In genomic region chr20:45372646-45373352, GRCh38 we compare ENCODE assay signal across 8 cellular contexts. TPM values are rescaled to one million over a fixed set of nuclear protein-coding genes. Genes with fewer than 3 reads are reported as not detected.
DNase-seq lines count a peak whose midpoint lies in the region; ATAC-seq and TF ChIP-seq lines count a peak whose summit lies in the region.

No MANE protein-coding gene starts in this region.

- no peak for TF ChIP-seq POLR2A in upper lobe of left lung (IDR thresholded peaks at IDR 0.05)

- H3K9me3 ChIP-seq in upper lobe of left lung: no peaks in the 10 kb centered on the region

- no peak for DNase-seq in activated T-cell treated with anti-CD3 and anti-CD28 coated beads, Interleukin-2, amount 50 U/mL, for 4 hours
- no peak for DNase-seq in activated T-cell treated with anti-CD3 and anti-CD28 coated beads, Interleukin-2, amount 50 U/mL, for 1 hour
- DNase-seq in ecto neural progenitor cell (ENCODE audit: low spot score): peak; percentile 61
- DNase-seq in mucosa of gallbladder (ENCODE audit: low spot score): peak; percentile 36
- DNase-seq in upper lobe of left lung: peak; percentile 66 to 82
- no peak for DNase-seq in NCI-H1417 treated with DMSO at 0.1 percent for 48 hours (lab: John Stamatoyannopoulos, UW)
- no peak for DNase-seq in GM03348 (ENCODE audit: low spot score)

- H3K4me1 Mint-ChIP-seq in activated T-cell treated with anti-CD3 and anti-CD28 coated beads, Interleukin-2, amount 50 U/mL, for 4 hours (ENCODE audit: low read depth): peaks cover 40% of the 10 kb centered on the region

- WGBS in upper lobe of left lung, 2 donors: 59 to 62% methylated on average over 17 to 30 of the region's 30 CpGs

- H3K4me1 ChIP-seq in upper lobe of left lung: peaks cover 15 to 37% (median 21%) of the 10 kb centered on the region in 4 donors

- peak overlapping the region; percentile 66 to 76 (median 72) for H3K27ac ChIP-seq in upper lobe of left lung

- peak in 1 of 2 donors; percentile 2 for ATAC-seq in activated T-cell treated with anti-CD3 and anti-CD28 coated beads, Interleukin-2, amount 50 U/mL, for 4 hours
- peak; percentile 28 to 78 for ATAC-seq in upper lobe of left lung (ENCODE audit: low FRiP score in 2 of 2)
- ATAC-seq in HG03159 (IDR thresholded peaks at IDR 0.05; ENCODE audit: unreplicated experiment): no peak

- peak overlapping the region; percentile 85 for H3K4me3 Mint-ChIP-seq in activated T-cell treated with anti-CD3 and anti-CD28 coated beads, Interleukin-2, amount 50 U/mL, for 4 hours

- peak in 1 of 6 experiments; percentile 26 for TF ChIP-seq CTCF in upper lobe of left lung (IDR thresholded peaks at IDR 0.05)

- no peaks in the 10 kb centered on the region for H3K27me3 Mint-ChIP-seq in activated T-cell treated with anti-CD3 and anti-CD28 coated beads, Interleukin-2, amount 50 U/mL, for 4 hours (ENCODE audit: low read depth)

- H3K27me3 ChIP-seq in upper lobe of left lung: no peaks in the 10 kb centered on the region

- H3K36me3 Mint-ChIP-seq in activated T-cell treated with anti-CD3 and anti-CD28 coated beads, Interleukin-2, amount 50 U/mL, for 4 hours (ENCODE audit: insufficient read depth): peaks cover 15% of the 10 kb centered on the region

- TF ChIP-seq EP300 in upper lobe of left lung (IDR thresholded peaks at IDR 0.05): no peak

- peak overlapping the region in 3 of 4 donors; percentile 45 to 55 (median 48) for H3K4me3 ChIP-seq in upper lobe of left lung

- no peaks in the 10 kb centered on the region for H3K9me3 Mint-ChIP-seq in activated T-cell treated with anti-CD3 and anti-CD28 coated beads, Interleukin-2, amount 50 U/mL, for 4 hours

- peaks cover 0 to 10% (median 4%) of the 10 kb centered on the region in 4 donors for H3K36me3 ChIP-seq in upper lobe of left lung

RNA-seq across cellular contexts. Expression of gene TP53TG5, which starts 5.3 kb away (rescaled TPM):
- total RNA-seq in activated T-cell treated with anti-CD3 and anti-CD28 coated beads, Interleukin-2, amount 50 U/mL, for 4 hours: not detected
- not detected for total RNA-seq in mucosa of gallbladder
- total RNA-seq in upper lobe of left lung: not detected

RNA-seq across cellular contexts. Expression of gene SYS1, which starts 9.8 kb away (rescaled TPM):
- total RNA-seq in activated T-cell treated with anti-CD3 and anti-CD28 coated beads, Interleukin-2, amount 50 U/mL, for 4 hours: 10 to 100 TPM; 36.4 to 37.4 (median 36.6) TPM
- 41.3 TPM for total RNA-seq in mucosa of gallbladder
- 10 to 100 TPM; 31.0 to 61.4 (median 50.7) TPM for total RNA-seq in upper lobe of left lung

RNA-seq across cellular contexts. Expression of gene SDC4, which starts 24.6 kb away (rescaled TPM):
- 100 to 1,000 TPM in 2 of 3 donors, 10 to 100 TPM in 1; 94.0 to 138 (median 102) TPM for total RNA-seq in activated T-cell treated with anti-CD3 and anti-CD28 coated beads, Interleukin-2, amount 50 U/mL, for 4 hours
- total RNA-seq in mucosa of gallbladder: 118 TPM
- 100 to 1,000 TPM; 178 to 568 (median 291) TPM for total RNA-seq in upper lobe of left lung

RNA-seq across cellular contexts. Expression of gene DBNDD2, which starts 35.3 kb away (rescaled TPM):
- total RNA-seq in activated T-cell treated with anti-CD3 and anti-CD28 coated beads, Interleukin-2, amount 50 U/mL, for 4 hours: 10 to 100 TPM in 2 of 3 donors, 1 to 10 TPM in 1; 9.7 to 13.3 (median 12.5) TPM
- total RNA-seq in mucosa of gallbladder (48.0 TPM), upper lobe of left lung (10 to 100 TPM; 30.4 to 75.4 (median 52.8) TPM)

RNA-seq across cellular contexts. Expression of gene PIGT, which starts 43.1 kb away (rescaled TPM):
- 10 to 100 TPM; 88.0 to 94.8 (median 90.9) TPM for total RNA-seq in activated T-cell treated with anti-CD3 and anti-CD28 coated beads, Interleukin-2, amount 50 U/mL, for 4 hours
- total RNA-seq in mucosa of gallbladder: 98.3 TPM
- 10 to 100 TPM; 49.9 to 86.3 (median 63.0) TPM for total RNA-seq in upper lobe of left lung

Comparison
In these comparisons a context has a peak if more than half of its experiments do, and no peak if none do; other contexts are left out.
1. DNase-seq: peak in ecto neural progenitor cell (single experiment), mucosa of gallbladder (single experiment) and upper lobe of left lung (2 of 2); none in activated T-cell treated with anti-CD3 and anti-CD28 coated beads, Interleukin-2, amount 50 U/mL, for 4 hours (single experiment), activated T-cell treated with anti-CD3 and anti-CD28 coated beads, Interleukin-2, amount 50 U/mL, for 1 hour (single experiment), NCI-H1417 treated with DMSO at 0.1 percent for 48 hours (single experiment) and GM03348 (single experiment).